ENCODE assay signal across 25 cellular contexts in genomic region chr2:55088400-55088799, GRCh38.
"Had no signal": no experiment of that assay in that cellular context is flagged by ENCODE, and none has a peak within 500 bp of the region (broad histone marks: within the 10 kb centered on the region; RNA-seq: fewer than 3 reads in every experiment).

No MANE protein-coding gene starts in this region.

- H3K9me3 ChIP-seq: adrenal gland, gastroesophageal sphincter, neutrophil, pancreas, psoas muscle, right atrium auricular region, thyroid gland had no signal

- H3K4me1 Mint-ChIP-seq: activated T-helper 17 cell treated with anti-CD3 and anti-CD28 coated beads, Interleukin-2, amount 50 U/mL, for 72 hours had no signal

- H3K36me3 ChIP-seq: adrenal gland, gastroesophageal sphincter, neutrophil, pancreas, right atrium auricular region, thyroid gland had no signal

- H3K4me3 ChIP-seq: adrenal gland, gastroesophageal sphincter, pancreas, psoas muscle, right atrium auricular region, SK-N-MC, thyroid gland had no signal

- DNase-seq: activated CD4-positive, alpha-beta T cell treated with anti-CD3 and anti-CD28 coated beads for 1 hour; activated CD4-positive, alpha-beta T cell treated with anti-CD3 and anti-CD28 coated beads, Interleukin-2, amount 50 U/mL, for 1 hour; activated CD8-positive, alpha-beta T cell treated with anti-CD3 and anti-CD28 coated beads, Interleukin-2, amount 10 ng/mL, durations not matched to agents 7 days and 5 days; adrenal gland; cortex of kidney; head of caudate nucleus; left ventricle myocardium superior; mammary epithelial cell; pancreas; psoas muscle; stimulated activated CD4-positive, alpha-beta T cell treated with anti-CD3 and anti-CD28 coated beads, Interleukin-12 subunit alpha, Interleukin-12 subunit beta, amount 100 ng/mL, for 4 hours; substantia nigra; thyroid gland had no signal

- H3K27ac Mint-ChIP-seq: activated CD8-positive, alpha-beta T cell treated with anti-CD3 and anti-CD28 coated beads, Interleukin-2, amount 10 ng/mL, durations not matched to agents 7 days and 5 days; activated naive CD4-positive, alpha-beta T cell treated with anti-CD3 and anti-CD28 coated beads, Interleukin-2, amount 50 U/mL, for 72 hours; activated T-helper 17 cell treated with anti-CD3 and anti-CD28 coated beads, Interleukin-2, amount 50 U/mL, for 72 hours; natural killer cell treated with Interleukin-12 subunit alpha and Interleukin-12 subunit beta and Interleukin-15 and Interleukin-18, amount 100 ng/mL, for 72 hours; stimulated activated naive CD8-positive, alpha-beta T cell treated with anti-CD3 and anti-CD28 coated beads, Interleukin-15, Interleukin-2, amounts not matched to agents 100 ng/mL and 50 ng/mL, for 24 hours; T-helper 2 cell treated with Interferon-gamma antibody and Interleukin-4, amounts not matched to agents 5 μg/mL and 100 μg/mL, for 36 hours had no signal

- H3K4me1 ChIP-seq: adrenal gland, gastroesophageal sphincter, pancreas had no signal

- ATAC-seq: activated CD8-positive, alpha-beta T cell treated with anti-CD3 and anti-CD28 coated beads, Interleukin-2, amount 10 ng/mL, durations not matched to agents 7 days and 5 days; activated naive CD4-positive, alpha-beta T cell treated with anti-CD3 and anti-CD28 coated beads, Interleukin-2, amount 50 U/mL, for 72 hours; activated T-helper 17 cell treated with anti-CD3 and anti-CD28 coated beads, Interleukin-2, amount 50 U/mL, for 72 hours; gastroesophageal sphincter; natural killer cell treated with Interleukin-12 subunit alpha and Interleukin-12 subunit beta and Interleukin-15 and Interleukin-18, amount 100 ng/mL, for 72 hours; pancreas; psoas muscle had no signal

- H3K36me3 Mint-ChIP-seq: activated naive CD4-positive, alpha-beta T cell treated with anti-CD3 and anti-CD28 coated beads, Interleukin-2, amount 50 U/mL, for 72 hours; natural killer cell treated with Interleukin-12 subunit alpha and Interleukin-12 subunit beta and Interleukin-15 and Interleukin-18, amount 100 ng/mL, for 72 hours had no signal

- H3K27ac ChIP-seq: adrenal gland, epithelial cell of prostate, gastroesophageal sphincter, neutrophil, pancreas, psoas muscle, thyroid gland had no signal

- H3K4me3 Mint-ChIP-seq: activated CD8-positive, alpha-beta T cell treated with anti-CD3 and anti-CD28 coated beads, Interleukin-2, amount 10 ng/mL, durations not matched to agents 7 days and 5 days; activated T-helper 17 cell treated with anti-CD3 and anti-CD28 coated beads, Interleukin-2, amount 50 U/mL, for 72 hours; natural killer cell treated with Interleukin-12 subunit alpha and Interleukin-12 subunit beta and Interleukin-15 and Interleukin-18, amount 100 ng/mL, for 72 hours; stimulated activated naive CD8-positive, alpha-beta T cell treated with anti-CD3 and anti-CD28 coated beads, Interleukin-15, Interleukin-2, amounts not matched to agents 100 ng/mL and 50 ng/mL, for 24 hours; T-helper 2 cell treated with Interferon-gamma antibody and Interleukin-4, amounts not matched to agents 5 μg/mL and 100 μg/mL, for 36 hours had no signal

- FAIRE-seq: astrocyte, pancreas, TTC549 had no signal

- H3K27me3 ChIP-seq: adrenal gland, gastroesophageal sphincter, neutrophil, pancreas, right atrium auricular region, thyroid gland had no signal

- H3K27me3 Mint-ChIP-seq: activated T-helper 17 cell treated with anti-CD3 and anti-CD28 coated beads, Interleukin-2, amount 50 U/mL, for 72 hours; stimulated activated naive CD8-positive, alpha-beta T cell treated with anti-CD3 and anti-CD28 coated beads, Interleukin-15, Interleukin-2, amounts not matched to agents 100 ng/mL and 50 ng/mL, for 24 hours had no signal

- H3K9me3 Mint-ChIP-seq: activated T-helper 17 cell treated with anti-CD3 and anti-CD28 coated beads, Interleukin-2, amount 50 U/mL, for 72 hours; natural killer cell treated with Interleukin-12 subunit alpha and Interleukin-12 subunit beta and Interleukin-15 and Interleukin-18, amount 100 ng/mL, for 72 hours; stimulated activated naive CD8-positive, alpha-beta T cell treated with anti-CD3 and anti-CD28 coated beads, Interleukin-15, Interleukin-2, amounts not matched to agents 100 ng/mL and 50 ng/mL, for 24 hours; T-helper 2 cell treated with Interferon-gamma antibody and Interleukin-4, amounts not matched to agents 5 μg/mL and 100 μg/mL, for 36 hours had no signal
